Comparison of ENCODE assay signal across 17 cellular contexts in genomic region chr6:84526631-84527030, GRCh38.
"Had no signal": no experiment of that assay in that cellular context is flagged by ENCODE, and none has a peak within 500 bp of the region (broad histone marks: within the 10 kb centered on the region; RNA-seq: fewer than 3 reads in every experiment).

No MANE protein-coding gene starts in this region.

- H3K4me3 ChIP-seq: right atrium auricular region, upper lobe of right lung had no signal

- ATAC-seq: activated CD8-positive, alpha-beta memory T cell treated with anti-CD3 and anti-CD28 coated beads, Interleukin-2, amount 10 ng/mL, durations not matched to agents 7 days and 5 days; activated T-helper 17 cell treated with anti-CD3 and anti-CD28 coated beads, Interleukin-2, amount 50 U/mL, for 72 hours; upper lobe of right lung had no signal

- DNase-seq: activated CD4-positive, alpha-beta memory T cell treated with anti-CD3 and anti-CD28 coated beads, Interleukin-2, amount 10 ng/mL, durations not matched to agents 7 days and 5 days; activated CD4-positive, alpha-beta T cell treated with anti-CD3 and anti-CD28 coated beads for 48 hours; activated CD4-positive, CD25-positive, alpha-beta regulatory T cell; activated CD8-positive, alpha-beta memory T cell treated with anti-CD3 and anti-CD28 coated beads, Interleukin-2, amount 10 ng/mL, durations not matched to agents 7 days and 5 days; activated naive CD4-positive, alpha-beta T cell treated with Interleukin-2 at 50 U/mL for 16 hours; activated naive CD8-positive, alpha-beta T cell treated with anti-CD3 and anti-CD28 coated beads, Interleukin-2, amount 10 ng/mL, durations not matched to agents 7 days and 5 days; activated T-cell treated with anti-CD3 and anti-CD28 coated beads, Interleukin-2, amount 50 U/mL, for 1 hour; amygdala; caudate nucleus; left ventricle myocardium superior; stimulated activated CD4-positive, alpha-beta T cell treated with anti-CD3 and anti-CD28 coated beads, Interleukin-12 subunit alpha, Interleukin-12 subunit beta, amount 100 ng/mL, for 4 hours; stimulated activated CD4-positive, alpha-beta T cell treated with anti-CD3 and anti-CD28 coated beads, Interleukin-1b, Interleukin-23, amount 100 ng/mL, for 48 hours; stimulated activated CD8-positive, alpha-beta memory T cell treated with anti-CD3 and anti-CD28 coated beads, Interleukin-4, amount 100 ng/mL, for 48 hours; stimulated activated naive CD4-positive, alpha-beta T cell; upper lobe of right lung had no signal
